ENCODE assay signal across 8 cellular contexts in genomic region chr10:113704637-113705343, GRCh38. TPM values are rescaled to one million over a fixed set of nuclear protein-coding genes. Genes with fewer than 3 reads are reported as not detected.
DNase-seq lines count a peak whose midpoint lies in the region; ATAC-seq and TF ChIP-seq lines count a peak whose summit lies in the region.

No MANE protein-coding gene starts in this region.

- H3K4me3 ChIP-seq in choroid plexus epithelial cell (ENCODE audit: low read depth, low read length) (no peak overlapping the region), lower lobe of right lung (no peak overlapping the region)

- H3K36me3 ChIP-seq in lower lobe of right lung, result peaks cover 27% of the 10 kb centered on the region

- H3K27ac ChIP-seq in lower lobe of right lung, result no peak overlapping the region

- peaks cover 24% of the 10 kb centered on the region for H3K36me3 Mint-ChIP-seq in activated T-helper 2 cell treated with anti-CD3 and anti-CD28 coated beads, Interferon-gamma antibody, Interleukin-2, Interleukin-4, amounts not matched to agents 10 μg/mL and 5 μg/mL and 100 μg/mL, durations not matched to agents 14 hours and 24 hours and 36 hours (ENCODE audit: low read depth)

- peaks cover 10% of the 10 kb centered on the region for H3K4me1 ChIP-seq in lower lobe of right lung

- no peak overlapping the region for H3K27ac Mint-ChIP-seq in activated T-helper 2 cell treated with anti-CD3 and anti-CD28 coated beads, Interferon-gamma antibody, Interleukin-2, Interleukin-4, amounts not matched to agents 10 μg/mL and 5 μg/mL and 100 μg/mL, durations not matched to agents 14 hours and 24 hours and 36 hours

- no peaks in the 10 kb centered on the region for H3K27me3 Mint-ChIP-seq in activated T-helper 2 cell treated with anti-CD3 and anti-CD28 coated beads, Interferon-gamma antibody, Interleukin-2, Interleukin-4, amounts not matched to agents 10 μg/mL and 5 μg/mL and 100 μg/mL, durations not matched to agents 14 hours and 24 hours and 36 hours (ENCODE audit: low read depth)

- H3K4me3 Mint-ChIP-seq in activated T-helper 2 cell treated with anti-CD3 and anti-CD28 coated beads, Interferon-gamma antibody, Interleukin-2, Interleukin-4, amounts not matched to agents 10 μg/mL and 5 μg/mL and 100 μg/mL, durations not matched to agents 14 hours and 24 hours and 36 hours (ENCODE audit: low read depth), result no peak overlapping the region

- no peak for ATAC-seq in lower lobe of right lung
- no peak for ATAC-seq in GM19452 (IDR thresholded peaks at IDR 0.05; ENCODE audit: unreplicated experiment)

- in situ Hi-C loops in GM13977 (cut with MboI; ENCODE audit: low pct_unique_long_range_greater_than_20kb, low sequenced_read_pairs, unreplicated experiment), result loop anchor here (25.0 kb wide), 1 partner anchor 408 kb away; no protein-coding TSS in a partner anchor

- intact Hi-C loops in lower lobe of right lung (cut with DNase I), result no loop called here
- intact Hi-C loops in activated T-helper 2 cell treated with anti-CD3 and anti-CD28 coated beads, Interferon-gamma antibody, Interleukin-2, Interleukin-4, amounts not matched to agents 10 μg/mL and 5 μg/mL and 100 μg/mL, durations not matched to agents 14 hours and 24 hours and 36 hours (cut with micrococcal nuclease), result loop anchor here (2.0 kb wide), 2 partner anchors 24 to 398 kb away; no protein-coding TSS in a partner anchor

- no peaks in the 10 kb centered on the region for H3K9me3 ChIP-seq in lower lobe of right lung

- DNase-seq in CD1c-positive myeloid dendritic cell (ENCODE audit: extremely low spot score), result peak; percentile 47
- peak; percentile 25 for DNase-seq in GM13977 (ENCODE audit: low spot score)
- DNase-seq in NCI-H748 treated with DMSO at 0.1 percent for 48 hours (lab: John Stamatoyannopoulos, UW), result peak; percentile 11
- peak; percentile 75 for DNase-seq in choroid plexus epithelial cell (ENCODE audit: low read depth)
- DNase-seq in lower lobe of right lung, result no peak
- DNase-seq in activated T-helper 2 cell treated with anti-CD3 and anti-CD28 coated beads, Interferon-gamma antibody, Interleukin-2, Interleukin-4, amounts not matched to agents 10 μg/mL and 5 μg/mL and 100 μg/mL, durations not matched to agents 14 hours and 24 hours and 36 hours (ENCODE audit: low spot score), result no peak
- DNase-seq in GF-D8 (lab: John Stamatoyannopoulos, UW), result no peak

- TF ChIP-seq CTCF in GM13977 (IDR thresholded peaks at IDR 0.05; ENCODE audit: extremely low read depth, insufficient read depth, missing control alignments), result peak; percentile 68
- TF ChIP-seq CTCF in choroid plexus epithelial cell (conservative IDR thresholded peaks at IDR 0.05; ENCODE audit: low read depth, low read length), result peak; percentile 80
- TF ChIP-seq CTCF in lower lobe of right lung (IDR thresholded peaks at IDR 0.05), result peak; percentile 56

- H3K4me1 Mint-ChIP-seq in activated T-helper 2 cell treated with anti-CD3 and anti-CD28 coated beads, Interferon-gamma antibody, Interleukin-2, Interleukin-4, amounts not matched to agents 10 μg/mL and 5 μg/mL and 100 μg/mL, durations not matched to agents 14 hours and 24 hours and 36 hours (ENCODE audit: low read depth), result peaks cover 32% of the 10 kb centered on the region

- no peaks in the 10 kb centered on the region for H3K9me3 Mint-ChIP-seq in activated T-helper 2 cell treated with anti-CD3 and anti-CD28 coated beads, Interferon-gamma antibody, Interleukin-2, Interleukin-4, amounts not matched to agents 10 μg/mL and 5 μg/mL and 100 μg/mL, durations not matched to agents 14 hours and 24 hours and 36 hours

- H3K27me3 ChIP-seq in lower lobe of right lung (ENCODE audit: low read depth), result no peaks in the 10 kb centered on the region

RNA-seq across cellular contexts. Expression of gene CASP7, which starts 25.1 kb away (rescaled TPM):
- 36.3 TPM for total RNA-seq in lower lobe of right lung
- 16.0 and 16.6 TPM in 2 replicates for total RNA-seq in activated T-helper 2 cell treated with anti-CD3 and anti-CD28 coated beads, Interferon-gamma antibody, Interleukin-2, Interleukin-4, amounts not matched to agents 10 μg/mL and 5 μg/mL and 100 μg/mL, durations not matched to agents 14 hours and 24 hours and 36 hours

RNA-seq across cellular contexts. Expression of gene NRAP, which starts 40.9 kb away (rescaled TPM):
- not detected for total RNA-seq in lower lobe of right lung
- not detected in 2 replicates for total RNA-seq in activated T-helper 2 cell treated with anti-CD3 and anti-CD28 coated beads, Interferon-gamma antibody, Interleukin-2, Interleukin-4, amounts not matched to agents 10 μg/mL and 5 μg/mL and 100 μg/mL, durations not matched to agents 14 hours and 24 hours and 36 hours

RNA-seq across cellular contexts. Expression of gene PLEKHS1, which starts 46.7 kb away (rescaled TPM):
- total RNA-seq in lower lobe of right lung, result 7.0 TPM
- total RNA-seq in activated T-helper 2 cell treated with anti-CD3 and anti-CD28 coated beads, Interferon-gamma antibody, Interleukin-2, Interleukin-4, amounts not matched to agents 10 μg/mL and 5 μg/mL and 100 μg/mL, durations not matched to agents 14 hours and 24 hours and 36 hours, result not detected in 2 replicates

Comparison
In these comparisons a context has a peak if more than half of its experiments do, and no peak if none do; other contexts are left out.
1. DNase-seq: peak in CD1c-positive myeloid dendritic cell (single experiment), GM13977 (single experiment), NCI-H748 treated with DMSO at 0.1 percent for 48 hours (single experiment) and choroid plexus epithelial cell (single experiment); none in lower lobe of right lung (single experiment), activated T-helper 2 cell treated with anti-CD3 and anti-CD28 coated beads, Interferon-gamma antibody, Interleukin-2, Interleukin-4, amounts not matched to agents 10 μg/mL and 5 μg/mL and 100 μg/mL, durations not matched to agents 14 hours and 24 hours and 36 hours (single experiment) and GF-D8 (single experiment).
2. Peak in every context shown above with its lines, with median percentiles within 50 percentile points of each other: CTCF ChIP-seq.